ENCODE assay signal across 9 cellular contexts in genomic region chr4:187215438-187215837, GRCh38.
"Had no signal": no experiment of that assay in that cellular context is flagged by ENCODE, and none has a peak within 500 bp of the region (broad histone marks: within the 10 kb centered on the region; RNA-seq: fewer than 3 reads in every experiment).

No MANE protein-coding gene starts in this region.

- DNase-seq: GM23248, GOT3, H7, H9, HCEC 1CT, HFFc6 had no signal

- H3K4me2 ChIP-seq: GM23338 had no signal

- H3K4me3 ChIP-seq: GM23248, GM23338, HAP-1 had no signal

- H3K4me1 Mint-ChIP-seq: GM23338, H9 had no signal

- H3K9me3 ChIP-seq: HAP-1 had no signal

- H3K9me3 Mint-ChIP-seq: GM23338, H9, HFFc6 had no signal

- H2AFZ ChIP-seq: GM23248, GM23338 had no signal

- ATAC-seq: GM23338, HCT116 had no signal

- H3K9ac ChIP-seq: GM23248 had no signal

- H3K27ac ChIP-seq: GM23248 had no signal

- H3K4me3 Mint-ChIP-seq: GM23338, H9, HFFc6 had no signal

- H3K4me1 ChIP-seq: HAP-1 had no signal

- H3K36me3 ChIP-seq: HAP-1 had no signal

- H3K27ac Mint-ChIP-seq: GM23338, H9, HFFc6 had no signal
